1 cellular context compared by ENCODE assay signal in the genomic region with DNA sequence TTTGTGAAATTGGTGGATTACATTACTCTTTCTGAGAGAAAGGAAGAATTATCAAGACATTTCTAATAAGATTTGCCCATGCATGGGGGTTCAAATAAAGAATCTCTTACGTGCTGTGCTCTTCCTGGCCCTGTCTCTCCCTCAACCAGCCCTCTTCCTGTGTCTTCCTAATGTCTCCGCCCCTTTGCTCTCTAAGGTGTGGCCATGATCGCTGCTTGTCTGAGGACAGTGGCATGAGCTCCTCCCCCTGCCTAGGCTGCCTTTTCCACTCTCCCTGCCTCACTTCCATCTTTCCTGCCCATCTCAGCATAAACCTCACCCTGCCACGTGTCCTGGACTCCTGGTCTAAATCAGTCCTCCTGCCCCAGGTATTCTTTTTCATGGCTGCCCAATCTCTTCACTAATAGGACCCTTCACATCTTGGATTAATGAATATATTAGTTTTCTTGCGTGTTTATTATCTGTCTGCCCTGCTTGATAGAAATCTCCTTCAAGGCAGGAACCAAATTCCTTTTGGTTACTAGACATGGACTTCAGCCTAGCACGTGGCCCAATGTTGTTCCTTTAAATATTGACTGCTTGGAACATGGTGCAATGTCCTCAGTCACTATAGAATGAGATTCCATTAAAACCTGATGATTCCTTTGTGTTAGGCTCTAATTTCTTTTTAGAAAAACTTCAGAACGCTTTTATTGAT.
TF ChIP-seq lines count a peak whose summit lies in the region.

No MANE protein-coding gene starts in this region.

TF ChIP-seq in HCT116, 20 proteins besides CTCF, POLR2A, EP300 and RAD21 (continued from another document):
- TF ChIP-seq EZH2 (IDR thresholded peaks at IDR 0.05) (no peak), CBX3 (IDR thresholded peaks at IDR 0.05; ENCODE audit: low read depth) (no peak), EGR1 (IDR thresholded peaks at IDR 0.05; ENCODE audit: low read depth) (no peak)
- TF ChIP-seq, protein P1, sequence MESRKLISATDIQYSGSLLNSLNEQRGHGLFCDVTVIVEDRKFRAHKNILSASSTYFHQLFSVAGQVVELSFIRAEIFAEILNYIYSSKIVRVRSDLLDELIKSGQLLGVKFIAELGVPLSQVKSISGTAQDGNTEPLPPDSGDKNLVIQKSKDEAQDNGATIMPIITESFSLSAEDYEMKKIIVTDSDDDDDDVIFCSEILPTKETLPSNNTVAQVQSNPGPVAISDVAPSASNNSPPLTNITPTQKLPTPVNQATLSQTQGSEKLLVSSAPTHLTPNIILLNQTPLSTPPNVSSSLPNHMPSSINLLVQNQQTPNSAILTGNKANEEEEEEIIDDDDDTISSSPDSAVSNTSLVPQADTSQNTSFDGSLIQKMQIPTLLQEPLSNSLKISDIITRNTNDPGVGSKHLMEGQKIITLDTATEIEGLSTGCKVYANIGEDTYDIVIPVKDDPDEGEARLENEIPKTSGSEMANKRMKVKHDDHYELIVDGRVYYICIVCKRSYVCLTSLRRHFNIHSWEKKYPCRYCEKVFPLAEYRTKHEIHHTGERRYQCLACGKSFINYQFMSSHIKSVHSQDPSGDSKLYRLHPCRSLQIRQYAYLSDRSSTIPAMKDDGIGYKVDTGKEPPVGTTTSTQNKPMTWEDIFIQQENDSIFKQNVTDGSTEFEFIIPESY (IDR thresholded peaks at IDR 0.05; ENCODE audit: extremely low read depth, insufficient replicate concordance, low read length), result no peak
